Comparison of ENCODE assay signal across 8 cellular contexts in the genomic region with DNA sequence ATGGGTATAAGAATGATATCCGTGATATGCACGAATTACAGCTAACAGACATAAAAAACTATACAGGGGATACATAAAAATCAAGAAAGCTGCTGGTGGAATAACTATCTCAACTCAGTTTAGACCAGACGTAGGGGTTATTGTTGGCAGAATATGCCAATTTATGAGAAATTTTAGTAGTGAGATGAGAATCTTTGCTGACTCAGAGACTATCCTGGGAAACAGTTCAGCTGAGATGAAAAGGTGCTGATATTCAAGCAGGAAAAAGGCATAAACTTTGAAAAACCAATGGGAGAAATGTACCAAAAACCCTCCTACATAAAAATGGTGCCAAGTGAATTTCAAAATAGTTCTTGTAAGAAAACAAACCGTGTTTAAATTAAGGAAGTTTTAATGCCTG.
"Had no signal": no experiment of that assay in that cellular context is flagged by ENCODE, and none has a peak within 500 bp of the region (broad histone marks: within the 10 kb centered on the region; RNA-seq: fewer than 3 reads in every experiment).

No MANE protein-coding gene starts in this region.

- H2AFZ ChIP-seq: hepatocyte, neural progenitor cell had no signal

- H3K4me2 ChIP-seq: hepatocyte, neural progenitor cell had no signal

- H3K27ac ChIP-seq: cardiac muscle cell, hepatocyte, left ventricle myocardium inferior, neural progenitor cell, SJCRH30, suprapubic skin had no signal

- H3K27me3 ChIP-seq: cardiac muscle cell, hepatocyte, neural progenitor cell, SJCRH30, suprapubic skin had no signal

- H3K4me3 ChIP-seq: cardiac muscle cell, hepatocyte, left ventricle myocardium inferior, neural progenitor cell, SJCRH30, suprapubic skin had no signal

- H3K9ac ChIP-seq: neural progenitor cell had no signal

- DNase-seq: T1000 had no signal

- H3K9me3 Mint-ChIP-seq: neural progenitor cell had no signal

- ATAC-seq: sciatic nerve had no signal

- H3K4me3 Mint-ChIP-seq: neural progenitor cell had no signal

- H3K9me3 ChIP-seq: left ventricle myocardium inferior, SJCRH30, suprapubic skin had no signal

- H3K27ac Mint-ChIP-seq: neural progenitor cell had no signal
